In genomic region chr6:125789167-125789566, GRCh38 we compare ENCODE assay signal across 9 cellular contexts. TPM values are rescaled to one million over a fixed set of nuclear protein-coding genes. Genes with fewer than 3 reads are reported as not detected.
DNase-seq lines count a peak whose midpoint lies in the region; ATAC-seq, FAIRE-seq and TF ChIP-seq lines count a peak whose summit lies in the region.
"Had no signal": no experiment of that assay in that cellular context is flagged by ENCODE, and none has a peak within 500 bp of the region (broad histone marks: within the 10 kb centered on the region; RNA-seq: fewer than 3 reads in every experiment).

No MANE protein-coding gene starts in this region.

- no peaks in the 10 kb centered on the region for H3K27me3 Mint-ChIP-seq in activated T-helper 17 cell treated with anti-CD3 and anti-CD28 coated beads, Interleukin-2, amount 50 U/mL, for 72 hours

- H3K27ac ChIP-seq in keratinocyte (ENCODE audit: control insufficient read depth, insufficient read depth, low read length), result no peak overlapping the region
- H3K27ac ChIP-seq in subcutaneous abdominal adipose tissue (ENCODE audit: low read depth, low read length), result peak overlapping the region; percentile 93

- TF ChIP-seq CTCF in keratinocyte (optimal IDR thresholded peaks at IDR 0.05 in 1 of 3, IDR thresholded peaks at IDR 0.05 in 1 of 3, conservative IDR thresholded peaks at IDR 0.05 in 1 of 3; ENCODE audit: extremely low read depth in 1 of 3, insufficient read depth in 2 of 3, low read length in 3 of 3), result no peak

- peaks cover 27% of the 10 kb centered on the region for H3K4me1 Mint-ChIP-seq in activated T-helper 17 cell treated with anti-CD3 and anti-CD28 coated beads, Interleukin-2, amount 50 U/mL, for 72 hours

- no peak overlapping the region for H3K4me3 ChIP-seq in keratinocyte (ENCODE audit: control insufficient read depth in 2 of 3, extremely low read depth in 1 of 3, insufficient read depth in 2 of 3, low read depth in 1 of 3, low read length in 3 of 3)
- peak overlapping the region in 1 of 5 donors; percentile 93 for H3K4me3 ChIP-seq in subcutaneous abdominal adipose tissue (ENCODE audit: low read depth in 1 of 5, low read length in 5 of 5)

- peak overlapping the region; percentile 78 for H2AFZ ChIP-seq in keratinocyte (ENCODE audit: control insufficient read depth, low read length)

- peaks cover 0 to 7% of the 10 kb centered on the region in 2 experiments for H3K36me3 ChIP-seq in keratinocyte (ENCODE audit: control insufficient read depth in 2 of 2, extremely low read depth in 1 of 2, insufficient read depth in 2 of 2, low read length in 2 of 2)
- H3K36me3 ChIP-seq in subcutaneous abdominal adipose tissue (ENCODE audit: control insufficient read depth in 5 of 5, insufficient read depth in 5 of 5, low read length in 5 of 5), result no peaks in the 10 kb centered on the region

- dilution Hi-C loops in keratinocyte (cut with MboI; ENCODE audit: extremely low pct_ligation_motif_present, low sequenced_read_pairs), result no loop called here

- DNase-seq in DMS 273 (lab: John Stamatoyannopoulos, UW; ENCODE audit: unreplicated experiment), result peak; percentile 38
- no peak for DNase-seq in DMS 273 treated with DMSO at 0.1 percent for 48 hours (lab: John Stamatoyannopoulos, UW)
- no peak for DNase-seq in keratinocyte (ENCODE audit: low read depth, low spot score)
- no peak for DNase-seq in NCI-H2171 (lab: John Stamatoyannopoulos, UW)
- DNase-seq in GM19239 (ENCODE audit: insufficient read length, low spot score), result no peak
- DNase-seq: 8988T had no signal

- peaks cover 2% of the 10 kb centered on the region for H3K79me2 ChIP-seq in keratinocyte (ENCODE audit: control insufficient read depth, insufficient read depth, low read length)

- no peaks in the 10 kb centered on the region for H4K20me1 ChIP-seq in keratinocyte (ENCODE audit: control insufficient read depth, extremely low read depth, insufficient read depth, low read length)

- H3K9ac ChIP-seq in keratinocyte (ENCODE audit: control insufficient read depth, extremely low read depth, insufficient read depth, low read length), result no peak overlapping the region
- H3K9ac ChIP-seq in subcutaneous abdominal adipose tissue (ENCODE audit: low read length in 5 of 5), result peak overlapping the region in 2 of 5 donors; percentile 85

- H3K9me3 Mint-ChIP-seq in activated T-helper 17 cell treated with anti-CD3 and anti-CD28 coated beads, Interleukin-2, amount 50 U/mL, for 72 hours, result no peaks in the 10 kb centered on the region

- ATAC-seq in activated T-helper 17 cell treated with anti-CD3 and anti-CD28 coated beads, Interleukin-2, amount 50 U/mL, for 72 hours (replicated peaks), result no peak
- no peak for ATAC-seq in HG03565 (IDR thresholded peaks at IDR 0.05; ENCODE audit: unreplicated experiment)

- FAIRE-seq in keratinocyte (lab: Jason Lieb, UNC) (no peak), GM19239 (lab: Jason Lieb, UNC) (no peak)

- H3K27me3 ChIP-seq in keratinocyte (ENCODE audit: control insufficient read depth, extremely low read depth, insufficient read depth, low read length) (no peaks in the 10 kb centered on the region), subcutaneous abdominal adipose tissue (ENCODE audit: control insufficient read depth in 5 of 5, insufficient read depth in 4 of 5, low read length in 5 of 5) (no peaks in the 10 kb centered on the region)

- H3K9me1 ChIP-seq in keratinocyte (ENCODE audit: control insufficient read depth, extremely low read depth, insufficient read depth, low read length), result no peaks in the 10 kb centered on the region

- H3K9me3 ChIP-seq in keratinocyte (ENCODE audit: control insufficient read depth, low read depth, low read length), result no peaks in the 10 kb centered on the region
- no peaks in the 10 kb centered on the region for H3K9me3 ChIP-seq in subcutaneous abdominal adipose tissue (ENCODE audit: control insufficient read depth in 5 of 5, low read length in 5 of 5)

- peaks cover 52% of the 10 kb centered on the region for H3K36me3 Mint-ChIP-seq in activated T-helper 17 cell treated with anti-CD3 and anti-CD28 coated beads, Interleukin-2, amount 50 U/mL, for 72 hours (ENCODE audit: low read depth)

- H3K4me1 ChIP-seq in keratinocyte (ENCODE audit: control insufficient read depth, extremely low read depth, insufficient read depth, low read length) (peaks cover 34% of the 10 kb centered on the region), subcutaneous abdominal adipose tissue (ENCODE audit: control insufficient read depth in 5 of 5, insufficient read depth in 5 of 5, low read length in 5 of 5) (peaks cover 12 to 51% (median 47%) of the 10 kb centered on the region in 5 donors)

- peak overlapping the region; percentile 94 for H3K27ac Mint-ChIP-seq in activated T-helper 17 cell treated with anti-CD3 and anti-CD28 coated beads, Interleukin-2, amount 50 U/mL, for 72 hours

- peak overlapping the region; percentile 92 for H3K4me3 Mint-ChIP-seq in activated T-helper 17 cell treated with anti-CD3 and anti-CD28 coated beads, Interleukin-2, amount 50 U/mL, for 72 hours

- no peak overlapping the region for H3K4me2 ChIP-seq in keratinocyte (ENCODE audit: control insufficient read depth, extremely low read depth, insufficient read depth, low read depth, low read length)

RNA-seq across cellular contexts. Expression of gene NCOA7, which starts 1.6 kb away (rescaled TPM):
- 10 to 100 TPM; 44.6 to 59.9 TPM for total RNA-seq in activated T-helper 17 cell treated with anti-CD3 and anti-CD28 coated beads, Interleukin-2, amount 50 U/mL, for 72 hours
- 6.8 to 23.5 TPM (median 20.5 TPM) in 3 replicates for polyA plus RNA-seq in keratinocyte
- 63.9 TPM for polyA plus RNA-seq in keratinocyte (2011; ENCODE audit: low read depth)
- polyA plus RNA-seq in keratinocyte (2011; cell fraction: cytosol; rRNA removed), result 7.5 and 9.1 TPM in 2 replicates
- 19.8 and 22.2 TPM in 2 replicates for polyA plus RNA-seq in keratinocyte (2011; cell fraction: nucleus; rRNA removed)
- polyA plus RNA-seq in keratinocyte (2012; ENCODE audit: low replicate concordance), result 7.3 and 24.8 TPM in 2 replicates
- 9.3 to 34.4 TPM (median 30.1 TPM) in 3 replicates for polyA minus RNA-seq in keratinocyte
- polyA minus RNA-seq in keratinocyte (2011; cell fraction: cytosol; rRNA and poly(A)+ RNA removed), result 16.9 TPM
- 13.6 and 29.4 TPM in 2 replicates for polyA minus RNA-seq in keratinocyte (2011; cell fraction: nucleus; rRNA and poly(A)+ RNA removed)

RNA-seq across cellular contexts. Expression of gene HEY2, which starts 39.7 kb away (rescaled TPM):
- under 1 TPM in 1 of 2 donors, not detected in 1; 0.09 TPM for total RNA-seq in activated T-helper 17 cell treated with anti-CD3 and anti-CD28 coated beads, Interleukin-2, amount 50 U/mL, for 72 hours
- not detected in 3 replicates for polyA plus RNA-seq in keratinocyte
- polyA plus RNA-seq in keratinocyte (2011; ENCODE audit: low read depth), result not detected
- not detected in 2 replicates for polyA plus RNA-seq in keratinocyte (2011; cell fraction: cytosol; rRNA removed)
- polyA plus RNA-seq in keratinocyte (2011; cell fraction: nucleus; rRNA removed), result 0.05 TPM in 1 of 2 replicates, not detected in the other
- not detected in 2 replicates for polyA plus RNA-seq in keratinocyte (2012; ENCODE audit: low replicate concordance)
- polyA minus RNA-seq in keratinocyte, result not detected in 3 replicates
- polyA minus RNA-seq in keratinocyte (2011; cell fraction: cytosol; rRNA and poly(A)+ RNA removed), result not detected
- not detected in 2 replicates for polyA minus RNA-seq in keratinocyte (2011; cell fraction: nucleus; rRNA and poly(A)+ RNA removed)
